ENCODE assay signal across 1 cellular context in the genomic region with DNA sequence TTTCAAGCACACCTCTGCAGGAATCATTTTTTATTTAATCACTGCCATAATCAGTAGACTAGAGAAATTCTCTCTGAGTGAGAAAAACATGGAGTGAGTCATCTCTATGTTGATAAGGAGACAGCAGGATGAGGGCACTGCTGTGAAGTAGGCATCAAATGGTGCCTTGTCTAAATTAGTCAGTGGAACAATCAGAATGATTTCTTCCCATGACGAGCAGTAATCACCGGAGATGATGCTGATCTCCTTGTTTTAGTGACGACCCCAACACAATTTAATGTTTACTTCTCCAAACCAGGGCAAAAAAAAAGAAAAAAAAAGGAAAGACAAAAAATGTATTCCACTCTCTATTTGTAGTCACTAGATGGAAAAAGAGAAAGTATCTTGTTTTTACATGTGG.
TF ChIP-seq lines count a peak whose summit lies in the region.

No MANE protein-coding gene starts in this region.

TF ChIP-seq in WTC11, 78 proteins besides CTCF, POLR2A, EP300 and RAD21 (continued from another document):
- no peak for TF ChIP-seq USF2 (CRISPR knock-in tag; IDR thresholded peaks at IDR 0.05)
- no peak for TF ChIP-seq MYBL2 (CRISPR knock-in tag; IDR thresholded peaks at IDR 0.05)
- TF ChIP-seq SP1 (CRISPR knock-in tag; conservative IDR thresholded peaks at IDR 0.05): no peak
- no peak for TF ChIP-seq JUN (CRISPR knock-in tag; IDR thresholded peaks at IDR 0.05)
- no peak for TF ChIP-seq ETV6 (CRISPR knock-in tag; IDR thresholded peaks at IDR 0.05)
- TF ChIP-seq ZBTB21 (CRISPR knock-in tag; IDR thresholded peaks at IDR 0.05; ENCODE audit: borderline replicate concordance): no peak
- no peak for TF ChIP-seq CBFB (CRISPR knock-in tag; IDR thresholded peaks at IDR 0.05; ENCODE audit: low read depth)
- no peak for TF ChIP-seq RELA (CRISPR knock-in tag; IDR thresholded peaks at IDR 0.05; ENCODE audit: borderline replicate concordance)
- no peak for TF ChIP-seq TCF7 (CRISPR knock-in tag; IDR thresholded peaks at IDR 0.05; ENCODE audit: low read depth)
- TF ChIP-seq, protein P1, sequence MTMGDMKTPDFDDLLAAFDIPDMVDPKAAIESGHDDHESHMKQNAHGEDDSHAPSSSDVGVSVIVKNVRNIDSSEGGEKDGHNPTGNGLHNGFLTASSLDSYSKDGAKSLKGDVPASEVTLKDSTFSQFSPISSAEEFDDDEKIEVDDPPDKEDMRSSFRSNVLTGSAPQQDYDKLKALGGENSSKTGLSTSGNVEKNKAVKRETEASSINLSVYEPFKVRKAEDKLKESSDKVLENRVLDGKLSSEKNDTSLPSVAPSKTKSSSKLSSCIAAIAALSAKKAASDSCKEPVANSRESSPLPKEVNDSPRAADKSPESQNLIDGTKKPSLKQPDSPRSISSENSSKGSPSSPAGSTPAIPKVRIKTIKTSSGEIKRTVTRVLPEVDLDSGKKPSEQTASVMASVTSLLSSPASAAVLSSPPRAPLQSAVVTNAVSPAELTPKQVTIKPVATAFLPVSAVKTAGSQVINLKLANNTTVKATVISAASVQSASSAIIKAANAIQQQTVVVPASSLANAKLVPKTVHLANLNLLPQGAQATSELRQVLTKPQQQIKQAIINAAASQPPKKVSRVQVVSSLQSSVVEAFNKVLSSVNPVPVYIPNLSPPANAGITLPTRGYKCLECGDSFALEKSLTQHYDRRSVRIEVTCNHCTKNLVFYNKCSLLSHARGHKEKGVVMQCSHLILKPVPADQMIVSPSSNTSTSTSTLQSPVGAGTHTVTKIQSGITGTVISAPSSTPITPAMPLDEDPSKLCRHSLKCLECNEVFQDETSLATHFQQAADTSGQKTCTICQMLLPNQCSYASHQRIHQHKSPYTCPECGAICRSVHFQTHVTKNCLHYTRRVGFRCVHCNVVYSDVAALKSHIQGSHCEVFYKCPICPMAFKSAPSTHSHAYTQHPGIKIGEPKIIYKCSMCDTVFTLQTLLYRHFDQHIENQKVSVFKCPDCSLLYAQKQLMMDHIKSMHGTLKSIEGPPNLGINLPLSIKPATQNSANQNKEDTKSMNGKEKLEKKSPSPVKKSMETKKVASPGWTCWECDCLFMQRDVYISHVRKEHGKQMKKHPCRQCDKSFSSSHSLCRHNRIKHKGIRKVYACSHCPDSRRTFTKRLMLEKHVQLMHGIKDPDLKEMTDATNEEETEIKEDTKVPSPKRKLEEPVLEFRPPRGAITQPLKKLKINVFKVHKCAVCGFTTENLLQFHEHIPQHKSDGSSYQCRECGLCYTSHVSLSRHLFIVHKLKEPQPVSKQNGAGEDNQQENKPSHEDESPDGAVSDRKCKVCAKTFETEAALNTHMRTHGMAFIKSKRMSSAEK (CRISPR knock-in tag; IDR thresholded peaks at IDR 0.05; ENCODE audit: borderline replicate concordance): no peak
- no peak for TF ChIP-seq GRHL2 (CRISPR knock-in tag; IDR thresholded peaks at IDR 0.05; ENCODE audit: insufficient replicate concordance, severe bottlenecking)
